In the genomic region with DNA sequence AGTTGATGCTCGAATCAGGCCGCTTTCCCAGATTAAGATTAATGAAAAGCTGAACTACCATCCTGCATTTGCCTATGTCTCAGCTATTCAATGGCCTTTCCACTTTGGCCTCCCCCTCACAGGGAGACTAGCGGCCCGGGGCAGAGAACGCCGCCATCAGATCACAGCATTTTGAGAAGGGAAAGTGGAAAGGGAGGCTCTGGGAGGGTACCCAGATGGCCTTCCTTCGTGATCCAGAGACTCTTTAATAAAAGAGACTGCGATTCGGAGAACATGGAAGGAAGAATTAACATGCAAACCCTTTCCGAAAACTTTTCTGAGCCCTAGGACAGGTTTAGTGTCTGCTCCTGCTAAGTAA, we compare ENCODE assay signal across 8 cellular contexts. TPM values are rescaled to one million over a fixed set of nuclear protein-coding genes. Genes with fewer than 3 reads are reported as not detected.
A peak's percentile ranks its signal among the peaks of the same experiment; 100 is the strongest.
DNase-seq lines count a peak whose midpoint lies in the region; ATAC-seq, FAIRE-seq and TF ChIP-seq lines count a peak whose summit lies in the region.

No MANE protein-coding gene starts in this region.

- intact Hi-C loops in heart left ventricle (cut with DNase I): no loop called here
- intact Hi-C loops in left ventricle myocardium superior (cut with micrococcal nuclease): no loop called here
- intact Hi-C loops in aorta (cut with DNase I): no loop called here

- H3K4me1 ChIP-seq in heart left ventricle: peaks cover 6 to 55% (median 34%) of the 10 kb centered on the region in 12 donors
- peaks cover 32% of the 10 kb centered on the region for H3K4me1 ChIP-seq in mononuclear cell (ENCODE audit: insufficient read depth, low read length)
- H3K4me1 ChIP-seq in aorta (ENCODE audit: control insufficient read depth in 1 of 2, insufficient read depth in 2 of 2, low read length in 2 of 2): peaks cover 3 to 6% of the 10 kb centered on the region in 2 donors

- TF ChIP-seq POLR2A in heart left ventricle (IDR thresholded peaks at IDR 0.05): no peak

- H3K9me3 ChIP-seq in heart left ventricle (no peaks in the 10 kb centered on the region), mononuclear cell (ENCODE audit: low read depth, low read length) (no peaks in the 10 kb centered on the region), aorta (ENCODE audit: control insufficient read depth, low read length) (no peaks in the 10 kb centered on the region)

- ATAC-seq in heart left ventricle (peak in 1 of 4 donors; percentile 8), left ventricle myocardium superior (no peak), aorta (ENCODE audit: low FRiP score) (no peak), GM21447 (IDR thresholded peaks at IDR 0.05; ENCODE audit: unreplicated experiment) (no peak)

- peak overlapping the region; percentile 69 to 97 (median 86) for H3K4me3 ChIP-seq in heart left ventricle
- H3K4me3 ChIP-seq in bronchial epithelial cell (ENCODE audit: low read depth, low read length): peak overlapping the region; percentile 71
- peak overlapping the region; percentile 92 for H3K4me3 ChIP-seq in mononuclear cell (ENCODE audit: low read length)
- peak overlapping the region; percentile 80 to 99 for H3K4me3 ChIP-seq in aorta (ENCODE audit: low read length in 2 of 2)

- TF ChIP-seq CTCF in heart left ventricle (IDR thresholded peaks at IDR 0.05): no peak
- TF ChIP-seq CTCF in bronchial epithelial cell (IDR thresholded peaks at IDR 0.05; ENCODE audit: insufficient read depth, low read length, severe bottlenecking): no peak

- WGBS in heart left ventricle, 4 donors: 4 to 8% (median 7%) methylated on average over 10 of the region's 10 CpGs
- WGBS in aorta, 2 donors: 4 to 8% methylated on average over 10 of the region's 10 CpGs

- H3K27me3 ChIP-seq in heart left ventricle (no peaks in the 10 kb centered on the region), bronchial epithelial cell (ENCODE audit: control insufficient read depth, insufficient read depth, low read length) (no peaks in the 10 kb centered on the region), mononuclear cell (ENCODE audit: insufficient read depth, low read length) (no peaks in the 10 kb centered on the region), aorta (ENCODE audit: control insufficient read depth in 1 of 2, insufficient read depth in 2 of 2, low read length in 1 of 2) (no peaks in the 10 kb centered on the region)

- FAIRE-seq in bronchial epithelial cell (lab: Jason Lieb, UNC): no peak

- H3K36me3 ChIP-seq in heart left ventricle (peaks cover 0 to 10% (median 0%) of the 10 kb centered on the region in 9 donors), bronchial epithelial cell (ENCODE audit: control insufficient read depth, insufficient read depth, low read length) (peaks cover 3% of the 10 kb centered on the region), aorta (ENCODE audit: control insufficient read depth in 1 of 2, insufficient read depth in 2 of 2, low read length in 1 of 2) (no peaks in the 10 kb centered on the region)

- DNase-seq in heart left ventricle (no peak), left ventricle myocardium superior (no peak), bronchial epithelial cell (ENCODE audit: low read depth) (no peak), aorta (peak in 1 of 2 donors; percentile 24), AG20443 (ENCODE audit: low spot score) (no peak), ACHN (no peak)

- H3K27ac ChIP-seq in heart left ventricle (peak overlapping the region; percentile 33 to 88 (median 82)), aorta (ENCODE audit: low read depth in 1 of 2, low read length in 2 of 2) (peak overlapping the region in 1 of 2 donors; percentile 88)

- in situ Hi-C loops in ACHN (cut with HindIII; ENCODE audit: low pct_ligation_motif_present, low pct_unique_long_range_greater_than_20kb, low sequenced_read_pairs): no loop called here

RNA-seq across cellular contexts. Expression of gene MRPS18A, which starts 0.5 kb away (rescaled TPM):
- total RNA-seq in heart left ventricle (10 to 100 TPM; 37.4 to 66.1 (median 39.1) TPM), left ventricle myocardium superior (46.0 TPM), bronchial epithelial cell (79.5 and 94.3 TPM in 2 replicates), mononuclear cell (29.5 TPM), aorta (10 to 100 TPM; 26.1 to 26.5 TPM)
- polyA plus RNA-seq in heart left ventricle (100 to 1,000 TPM in 1 of 2 donors, 10 to 100 TPM in 1; 55.3 to 105 TPM), aorta (10 to 100 TPM; 41.8 to 50.2 TPM)

RNA-seq across cellular contexts. Expression of gene RSPH9, which starts 42.2 kb away (rescaled TPM):
- total RNA-seq in heart left ventricle: under 1 TPM in 6 of 9 donors, not detected in 3; 0.09 to 0.18 (median 0.14) TPM
- under 1 TPM; 0.29 to 0.50 TPM for polyA plus RNA-seq in heart left ventricle
- 0.15 TPM for total RNA-seq in left ventricle myocardium superior
- under 0.01 and 0.13 TPM in 2 replicates for total RNA-seq in bronchial epithelial cell
- 0.42 TPM for total RNA-seq in mononuclear cell
- under 1 TPM; 0.23 to 0.75 TPM for total RNA-seq in aorta
- polyA plus RNA-seq in aorta: under 1 TPM; 0.13 to 0.54 TPM

RNA-seq across cellular contexts. Expression of gene MAD2L1BP, which starts 51.4 kb away (rescaled TPM):
- total RNA-seq in heart left ventricle (10 to 100 TPM; 24.5 to 33.7 (median 26.6) TPM), left ventricle myocardium superior (28.3 TPM), bronchial epithelial cell (21.5 and 27.9 TPM in 2 replicates), mononuclear cell (55.9 TPM), aorta (10 to 100 TPM; 13.6 TPM)
- polyA plus RNA-seq in heart left ventricle (10 to 100 TPM; 19.8 to 38.6 TPM), aorta (10 to 100 TPM; 19.2 to 24.3 TPM)

RNA-seq across cellular contexts. Expression of gene GTPBP2, which starts 58.0 kb away (rescaled TPM):
- 10 to 100 TPM; 16.6 to 37.1 (median 26.1) TPM for total RNA-seq in heart left ventricle
- polyA plus RNA-seq in heart left ventricle: 10 to 100 TPM; 24.1 to 37.0 TPM
- total RNA-seq in left ventricle myocardium superior: 23.6 TPM
- total RNA-seq in bronchial epithelial cell: 176 and 273 TPM in 2 replicates
- 31.7 TPM for total RNA-seq in mononuclear cell
- total RNA-seq in aorta: 10 to 100 TPM; 60.3 to 62.6 TPM
- polyA plus RNA-seq in aorta: 10 to 100 TPM; 22.9 to 62.8 TPM
